Comparison of ENCODE assay signal across 16 cellular contexts in genomic region chr1:85502171-85502570, GRCh38. TPM values are rescaled to one million over a fixed set of nuclear protein-coding genes. Genes with fewer than 3 reads are reported as not detected.
DNase-seq lines count a peak whose midpoint lies in the region; ATAC-seq and TF ChIP-seq lines count a peak whose summit lies in the region.
"Had no signal": no experiment of that assay in that cellular context is flagged by ENCODE, and none has a peak within 500 bp of the region (broad histone marks: within the 10 kb centered on the region; RNA-seq: fewer than 3 reads in every experiment).

No MANE protein-coding gene starts in this region.

- H2BK120ac ChIP-seq in neuronal stem cell (ENCODE audit: low read depth, low read length): no peak overlapping the region

- H3K4me3 ChIP-seq in adipocyte (ENCODE audit: low read length): no peak overlapping the region
- no peak overlapping the region for H3K4me3 ChIP-seq in fibroblast of villous mesenchyme (ENCODE audit: low read depth, low read length)
- no peak overlapping the region for H3K4me3 ChIP-seq in neuronal stem cell (ENCODE audit: low read length in 2 of 2)
- H3K4me3 ChIP-seq: GM12878, SJCRH30, uterus had no signal

- no peak overlapping the region for H3K18ac ChIP-seq in neuronal stem cell (ENCODE audit: low read length)

- H3K23ac ChIP-seq in neuronal stem cell (ENCODE audit: low read depth, low read length, poor library complexity): no peak overlapping the region

- WGBS in neuronal stem cell (ENCODE audit: extremely low coverage in 2 of 2, insufficient read length in 2 of 2, insufficient replicate concordance in 1 of 2), 2 donors: no CpG with 5 or more reads among the region's 4 CpGs

- H2BK12ac ChIP-seq in neuronal stem cell (ENCODE audit: low read length): no peak overlapping the region

- peak; percentile 27 for DNase-seq in AG20443 (ENCODE audit: low spot score)
- peak; percentile 36 for DNase-seq in adipocyte (ENCODE audit: low read depth)
- DNase-seq in fibroblast of villous mesenchyme (ENCODE audit: low read depth): peak; percentile 89
- no peak for DNase-seq in neuronal stem cell (ENCODE audit: low spot score)
- DNase-seq in stimulated activated effector memory CD8-positive, alpha-beta T cell treated with anti-CD3 and anti-CD28 coated beads, Interleukin-12 subunit alpha, Interleukin-12 subunit beta, amount 100 ng/mL, for 72 hours (ENCODE audit: low spot score in 2 of 2): no peak
- no peak for DNase-seq in amygdala (lab: John Stamatoyannopoulos, UW)
- DNase-seq: glutamatergic neuron, natural killer cell, NCI-H1092, NCI-H2081 treated with DMSO at 0.1 percent for 48 hours had no signal

- H2AFZ ChIP-seq in neuronal stem cell (ENCODE audit: low read length): peak overlapping the region; percentile 91

- H3K27ac ChIP-seq in neuronal stem cell (replicated peaks; ENCODE audit: low read length): no peak overlapping the region
- H3K27ac ChIP-seq: SJCRH30, uterus had no signal

- peak overlapping the region; percentile 30 for H2BK5ac ChIP-seq in neuronal stem cell (ENCODE audit: low read length)

- no peaks in the 10 kb centered on the region for H3K4me1 Mint-ChIP-seq in stimulated activated effector memory CD8-positive, alpha-beta T cell treated with anti-CD3 and anti-CD28 coated beads, Interleukin-12 subunit alpha, Interleukin-12 subunit beta, amount 100 ng/mL, for 72 hours
- H3K4me1 Mint-ChIP-seq: natural killer cell had no signal

- no peak overlapping the region for H3K14ac ChIP-seq in neuronal stem cell (ENCODE audit: low read length)

- H3K9me3 Mint-ChIP-seq in stimulated activated effector memory CD8-positive, alpha-beta T cell treated with anti-CD3 and anti-CD28 coated beads, Interleukin-12 subunit alpha, Interleukin-12 subunit beta, amount 100 ng/mL, for 72 hours: peaks cover 3% of the 10 kb centered on the region
- H3K9me3 Mint-ChIP-seq: activated T-helper 1 cell treated with anti-CD3 and anti-CD28 coated beads, Interleukin-12 subunit alpha, Interleukin-12 subunit beta, Interleukin-2, Interleukin-4 antibody, amounts not matched to agents 30 ng/mL and 10 ng/mL and 1 ng/mL, durations not matched to agents 14 hours and 24 hours and 36 hours had no signal

- peaks cover 7% of the 10 kb centered on the region for H3K36me3 ChIP-seq in adipocyte (ENCODE audit: control insufficient read depth, insufficient read depth, low read length, severe bottlenecking)
- no peaks in the 10 kb centered on the region for H3K36me3 ChIP-seq in neuronal stem cell (replicated peaks in 1 of 2; ENCODE audit: control insufficient read depth in 2 of 2, insufficient read depth in 2 of 2, low read length in 2 of 2)
- H3K36me3 ChIP-seq: SJCRH30, uterus had no signal

- no peak overlapping the region for H3K27ac Mint-ChIP-seq in stimulated activated effector memory CD8-positive, alpha-beta T cell treated with anti-CD3 and anti-CD28 coated beads, Interleukin-12 subunit alpha, Interleukin-12 subunit beta, amount 100 ng/mL, for 72 hours
- H3K27ac Mint-ChIP-seq: activated T-helper 1 cell treated with anti-CD3 and anti-CD28 coated beads, Interleukin-12 subunit alpha, Interleukin-12 subunit beta, Interleukin-2, Interleukin-4 antibody, amounts not matched to agents 30 ng/mL and 10 ng/mL and 1 ng/mL, durations not matched to agents 14 hours and 24 hours and 36 hours; natural killer cell had no signal

- no peak overlapping the region for H4K8ac ChIP-seq in neuronal stem cell (ENCODE audit: low read depth, low read length)

- peak overlapping the region; percentile 40 for H3K9ac ChIP-seq in adipocyte (ENCODE audit: low read length)
- no peak overlapping the region for H3K9ac ChIP-seq in neuronal stem cell (ENCODE audit: low read depth, low read length, poor library complexity)

- no peak overlapping the region for H2AK5ac ChIP-seq in neuronal stem cell (ENCODE audit: low read depth, low read length)

- TF ChIP-seq CTCF in fibroblast of villous mesenchyme (IDR thresholded peaks at IDR 0.05; ENCODE audit: insufficient read depth, low read depth, low read length): no peak

- H3K4me3 Mint-ChIP-seq in stimulated activated effector memory CD8-positive, alpha-beta T cell treated with anti-CD3 and anti-CD28 coated beads, Interleukin-12 subunit alpha, Interleukin-12 subunit beta, amount 100 ng/mL, for 72 hours: no peak overlapping the region
- H3K4me3 Mint-ChIP-seq: activated T-helper 1 cell treated with anti-CD3 and anti-CD28 coated beads, Interleukin-12 subunit alpha, Interleukin-12 subunit beta, Interleukin-2, Interleukin-4 antibody, amounts not matched to agents 30 ng/mL and 10 ng/mL and 1 ng/mL, durations not matched to agents 14 hours and 24 hours and 36 hours; natural killer cell had no signal

- no peak overlapping the region for H3K4me2 ChIP-seq in neuronal stem cell (ENCODE audit: insufficient read depth, low read length, poor library complexity, severe bottlenecking)

- H3K27me3 ChIP-seq in adipocyte (replicated peaks; ENCODE audit: control insufficient read depth, insufficient read depth, low read length): no peaks in the 10 kb centered on the region
- H3K27me3 ChIP-seq in neuronal stem cell (ENCODE audit: control insufficient read depth in 3 of 3, insufficient read depth in 3 of 3, low read depth in 1 of 3, low read length in 3 of 3): no peaks in the 10 kb centered on the region
- H3K27me3 ChIP-seq: SJCRH30, uterus had no signal

- H3K4me1 ChIP-seq in adipocyte (ENCODE audit: control insufficient read depth, insufficient read depth, low read length) (peaks cover 28% of the 10 kb centered on the region), neuronal stem cell (ENCODE audit: control insufficient read depth in 2 of 2, insufficient read depth in 1 of 2, low read depth in 1 of 2, low read length in 2 of 2) (peaks cover 0 to 2% of the 10 kb centered on the region in 2 donors)
- H3K4me1 ChIP-seq: uterus had no signal

- no peak overlapping the region for H2BK15ac ChIP-seq in neuronal stem cell (ENCODE audit: low read length)

- H3K4ac ChIP-seq in neuronal stem cell (ENCODE audit: low read length): no peak overlapping the region

- no peak for ATAC-seq in stimulated activated effector memory CD8-positive, alpha-beta T cell treated with anti-CD3 and anti-CD28 coated beads, Interleukin-12 subunit alpha, Interleukin-12 subunit beta, amount 100 ng/mL, for 72 hours
- no peak for ATAC-seq in HG03520 (IDR thresholded peaks at IDR 0.05; ENCODE audit: unreplicated experiment)
- no peak for ATAC-seq in HG03432 (IDR thresholded peaks at IDR 0.05; ENCODE audit: unreplicated experiment)
- ATAC-seq: natural killer cell had no signal

- no peak overlapping the region for H4K91ac ChIP-seq in neuronal stem cell (ENCODE audit: low read depth, low read length, poor library complexity)

- no peaks in the 10 kb centered on the region for H3K36me3 Mint-ChIP-seq in stimulated activated effector memory CD8-positive, alpha-beta T cell treated with anti-CD3 and anti-CD28 coated beads, Interleukin-12 subunit alpha, Interleukin-12 subunit beta, amount 100 ng/mL, for 72 hours

- H3K9me3 ChIP-seq in adipocyte (ENCODE audit: control insufficient read depth, low read length): no peaks in the 10 kb centered on the region
- peaks cover 4 to 14% of the 10 kb centered on the region in 2 donors for H3K9me3 ChIP-seq in neuronal stem cell (replicated peaks in 1 of 2; ENCODE audit: control insufficient read depth in 2 of 2, insufficient read depth in 1 of 2, low read depth in 1 of 2, low read length in 2 of 2)
- H3K9me3 ChIP-seq: uterus had no signal

- H3K79me1 ChIP-seq in neuronal stem cell (ENCODE audit: low read depth, low read length): no peaks in the 10 kb centered on the region

RNA-seq across cellular contexts. Expression of gene DDAH1, which starts 37.2 kb away (rescaled TPM):
- total RNA-seq in fibroblast of villous mesenchyme: 135 and 259 TPM in 2 replicates
- polyA plus RNA-seq in neuronal stem cell (2013, experiment 1 of 2): 20.8 TPM
- polyA plus RNA-seq in neuronal stem cell (2013, experiment 2 of 2): 21.4 TPM
- total RNA-seq: activated T-helper 1 cell treated with anti-CD3 and anti-CD28 coated beads, Interleukin-12 subunit alpha, Interleukin-12 subunit beta, Interleukin-2, Interleukin-4 antibody, amounts not matched to agents 30 ng/mL and 10 ng/mL and 1 ng/mL, durations not matched to agents 14 hours and 24 hours and 36 hours had no signal

Comparison
In these comparisons a context has a peak if more than half of its experiments do, and no peak if none do; other contexts are left out.
1. DNase-seq: peak in AG20443 (single experiment), adipocyte (single experiment) and fibroblast of villous mesenchyme (single experiment); none in neuronal stem cell (single experiment), stimulated activated effector memory CD8-positive, alpha-beta T cell treated with anti-CD3 and anti-CD28 coated beads, Interleukin-12 subunit alpha, Interleukin-12 subunit beta, amount 100 ng/mL, for 72 hours (0 of 2) and amygdala (0 of 56).